In genomic region chr9:130768265-130768664, GRCh38 we compare ENCODE assay signal across 10 cellular contexts.
DNase-seq lines count a peak whose midpoint lies in the region; ATAC-seq and TF ChIP-seq lines count a peak whose summit lies in the region.
"Had no signal": no experiment of that assay in that cellular context is flagged by ENCODE, and none has a peak within 500 bp of the region (broad histone marks: within the 10 kb centered on the region; RNA-seq: fewer than 3 reads in every experiment).

No MANE protein-coding gene starts in this region.

- DNase-seq in BE2C (peak; percentile 30), Karpas-422 (peak; percentile 62), brain microvascular endothelial cell (no peak), right lobe of liver (peak in 1 of 3 donors; percentile 36), HEK293T (ENCODE audit: extremely low spot score) (no peak), adrenal gland (no peak)
- DNase-seq: NCI-H2029, occipital lobe had no signal

- H3K27ac ChIP-seq in Karpas-422 (ENCODE audit: low read length) (no peak overlapping the region), brain microvascular endothelial cell (peak overlapping the region; percentile 9), right lobe of liver (no peak overlapping the region), adrenal gland (no peak overlapping the region)

- peaks cover 4% of the 10 kb centered on the region; the same call in 1 of the 2 replicates for H3K79me2 ChIP-seq in Karpas-422 (ENCODE audit: low read length)

- TF ChIP-seq POLR2A in right lobe of liver (IDR thresholded peaks at IDR 0.05), result no peak
- TF ChIP-seq POLR2A in adrenal gland (IDR thresholded peaks at IDR 0.05), result no peak

- peak; percentile 59 to 68 (median 66) for ATAC-seq in right lobe of liver
- no peak for ATAC-seq in GM18858 (IDR thresholded peaks at IDR 0.05; ENCODE audit: unreplicated experiment)
- no peak for ATAC-seq in GM21737 (IDR thresholded peaks at IDR 0.05; ENCODE audit: unreplicated experiment)

- POLR2A ChIA-PET in HEK293T (lab: Yijun Ruan, JAX), result no interaction called here

- H3K36me3 ChIP-seq in BE2C, result no peaks in the 10 kb centered on the region
- H3K36me3 ChIP-seq in Karpas-422 (ENCODE audit: insufficient read depth, low read length), result no peaks in the 10 kb centered on the region
- no peaks in the 10 kb centered on the region for H3K36me3 ChIP-seq in brain microvascular endothelial cell (replicated peaks)
- H3K36me3 ChIP-seq in right lobe of liver, result no peaks in the 10 kb centered on the region
- H3K36me3 ChIP-seq in adrenal gland (replicated peaks in 1 of 2), result no peaks in the 10 kb centered on the region

- no peak for TF ChIP-seq CTCF in BE2C (IDR thresholded peaks at IDR 0.05; ENCODE audit: low read depth, low read length)
- no peak for TF ChIP-seq CTCF in brain microvascular endothelial cell (IDR thresholded peaks at IDR 0.05; ENCODE audit: low read depth, low read length, missing control alignments)
- no peak for TF ChIP-seq CTCF in right lobe of liver (IDR thresholded peaks at IDR 0.05)
- no peak for TF ChIP-seq CTCF in adrenal gland (IDR thresholded peaks at IDR 0.05)

- H3K9me3 ChIP-seq in BE2C, result no peaks in the 10 kb centered on the region
- H3K9me3 ChIP-seq in Karpas-422 (ENCODE audit: low read length), result no peaks in the 10 kb centered on the region
- no peaks in the 10 kb centered on the region for H3K9me3 ChIP-seq in right lobe of liver
- H3K9me3 ChIP-seq in adrenal gland (replicated peaks in 1 of 3), result no peaks in the 10 kb centered on the region

- H2AFZ ChIP-seq in Karpas-422 (ENCODE audit: low read length), result no peak overlapping the region

- no peak overlapping the region for H3K9ac ChIP-seq in Karpas-422 (ENCODE audit: low read length)

- intact Hi-C loops in right lobe of liver (cut with DNase I) (loop anchor here in 1 of 2 donors (10.0 kb wide), 1 partner anchor 63 kb away; no protein-coding TSS in a partner anchor), adrenal gland (cut with DNase I) (loop anchor here (5.0 to 10.0 kb wide), 3 partner anchors 53 to 99 kb away; no protein-coding TSS in a partner anchor)

- H3K9me2 ChIP-seq in Karpas-422 (replicated peaks; ENCODE audit: insufficient read depth, low read length), result no peaks in the 10 kb centered on the region

- in situ Hi-C loops in brain microvascular endothelial cell (cut with HindIII; ENCODE audit: low pct_ligation_motif_present, low sequenced_read_pairs), result no loop called here

- CTCF ChIA-PET in HEK293T (lab: Yijun Ruan, JAX), result interaction anchor here (0.6 to 3.0 kb wide), 4 partner anchors 12 to 525 kb away, joined by 3 to 17 read pairs (median 3); no protein-coding TSS in a partner anchor

- peak overlapping the region; percentile 7 for H3K4me2 ChIP-seq in Karpas-422 (ENCODE audit: low read depth, low read length, poor library complexity, severe bottlenecking)

- H3K4me1 ChIP-seq in BE2C, result peaks cover 8% of the 10 kb centered on the region
- H3K4me1 ChIP-seq in Karpas-422 (ENCODE audit: low read length), result peaks cover 10% of the 10 kb centered on the region
- H3K4me1 ChIP-seq in right lobe of liver, result peaks cover 0 to 12% (median 1%) of the 10 kb centered on the region in 4 donors
- H3K4me1 ChIP-seq in adrenal gland (replicated peaks in 1 of 2), result peaks cover 5 to 30% of the 10 kb centered on the region in 2 donors

- H3K27me3 ChIP-seq in BE2C, result no peaks in the 10 kb centered on the region
- no peaks in the 10 kb centered on the region for H3K27me3 ChIP-seq in Karpas-422 (ENCODE audit: low read length)
- no peaks in the 10 kb centered on the region for H3K27me3 ChIP-seq in brain microvascular endothelial cell (replicated peaks)
- H3K27me3 ChIP-seq in right lobe of liver, result no peaks in the 10 kb centered on the region
- H3K27me3 ChIP-seq in adrenal gland, result no peaks in the 10 kb centered on the region

- H4K20me1 ChIP-seq in Karpas-422 (ENCODE audit: insufficient read depth, low read depth, low read length), result peaks cover 42% of the 10 kb centered on the region; the same call in 1 of the 2 replicates

- H3K4me3 ChIP-seq in BE2C (ENCODE audit: low read depth, low read length), result no peak overlapping the region
- H3K4me3 ChIP-seq in Karpas-422 (ENCODE audit: low read length), result no peak overlapping the region
- H3K4me3 ChIP-seq in brain microvascular endothelial cell (ENCODE audit: low read depth, low read length), result no peak overlapping the region
- H3K4me3 ChIP-seq in right lobe of liver, result no peak overlapping the region
- H3K4me3 ChIP-seq in adrenal gland, result no peak overlapping the region

- 25% methylated on average over 6 of the region's 6 CpGs for WGBS in right lobe of liver (ENCODE audit: insufficient coverage, low coverage, low lambda C conversion rate, missing lambda C conversion rate)
- WGBS in adrenal gland, 4 donors, result 53 to 76% (median 61%) methylated on average over 3 to 6 of the region's 6 CpGs

TF ChIP-seq in HEK293T, 16 proteins besides CTCF, POLR2A, EP300 and RAD21:
- no peak for TF ChIP-seq BHLHE40 (IDR thresholded peaks at IDR 0.05; ENCODE audit: borderline replicate concordance)
- TF ChIP-seq CTBP1 (IDR thresholded peaks at IDR 0.05; ENCODE audit: borderline replicate concordance), result no peak
- TF ChIP-seq ELF4 (IDR thresholded peaks at IDR 0.05), result no peak
- no peak for TF ChIP-seq FOXK2 (IDR thresholded peaks at IDR 0.05)
- TF ChIP-seq LEF1 (IDR thresholded peaks at IDR 0.05; ENCODE audit: borderline replicate concordance), result no peak
- TF ChIP-seq SUZ12 (IDR thresholded peaks at IDR 0.05), result no peak
- TF ChIP-seq TARDBP (IDR thresholded peaks at IDR 0.05), result no peak
- no peak for TF ChIP-seq ZNF384 (IDR thresholded peaks at IDR 0.05)
- TF ChIP-seq L3MBTL2 (conservative IDR thresholded peaks at IDR 0.05), result no peak
- TF ChIP-seq FOXA1 (IDR thresholded peaks at IDR 0.05), result no peak
- no peak for TF ChIP-seq NFRKB (IDR thresholded peaks at IDR 0.05)
- TF ChIP-seq HDGF (IDR thresholded peaks at IDR 0.05; ENCODE audit: borderline replicate concordance), result no peak

Comparison
In these comparisons a context has a peak if more than half of its experiments do, and no peak if none do; other contexts are left out.
1. DNase-seq: peak in BE2C (single experiment) and Karpas-422 (single experiment); none in brain microvascular endothelial cell (single experiment), HEK293T (single experiment) and adrenal gland (0 of 7).
2. ATAC-seq: peak in right lobe of liver (4 of 4); none in GM18858 (single experiment) and GM21737 (single experiment).